In the genomic region with DNA sequence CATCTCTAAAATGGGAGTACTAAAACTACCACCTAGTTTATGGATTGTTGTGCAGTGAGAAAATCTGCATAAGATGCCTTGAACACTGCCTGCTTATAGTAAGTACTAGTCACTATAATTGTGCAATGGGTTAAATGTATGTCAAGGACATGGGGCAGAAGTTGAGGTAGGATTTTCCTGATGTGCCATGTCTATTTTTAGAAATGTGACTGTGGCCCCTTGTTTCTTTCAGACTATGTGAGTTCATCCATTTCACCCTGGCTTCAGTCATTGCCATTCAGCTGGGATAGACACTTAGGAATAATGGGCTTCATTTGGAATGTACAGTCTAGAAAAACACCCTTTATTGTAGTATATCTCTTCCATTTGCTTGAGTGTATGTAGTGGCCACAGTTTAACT, we compare ENCODE assay signal across 2 cellular contexts.
TF ChIP-seq lines count a peak whose summit lies in the region.

No MANE protein-coding gene starts in this region.

TF ChIP-seq in HepG2, 621 proteins besides CTCF, POLR2A, EP300 and RAD21:
- TF ChIP-seq CEBPB (IDR thresholded peaks at IDR 0.05; ENCODE audit: borderline replicate concordance, low read depth, low read length) = 0 out of 2 replicates have a peak, but pooled peaks have one; percentile 16
- no peak for TF ChIP-seq ZMYM2 (CRISPR knock-in tag; IDR thresholded peaks at IDR 0.05)
- no peak for TF ChIP-seq SCMH1 (CRISPR knock-in tag; IDR thresholded peaks at IDR 0.05; ENCODE audit: borderline replicate concordance)
- no peak for TF ChIP-seq NONO (IDR thresholded peaks at IDR 0.05)
- no peak for TF ChIP-seq NONO (CRISPR knock-in tag; conservative IDR thresholded peaks at IDR 0.05)

TF ChIP-seq in IMR-90, 13 proteins besides CTCF, POLR2A, EP300 and RAD21:
- no peak for TF ChIP-seq SMC3 (IDR thresholded peaks at IDR 0.05; ENCODE audit: low read depth, low read length)
- TF ChIP-seq, protein P1, sequence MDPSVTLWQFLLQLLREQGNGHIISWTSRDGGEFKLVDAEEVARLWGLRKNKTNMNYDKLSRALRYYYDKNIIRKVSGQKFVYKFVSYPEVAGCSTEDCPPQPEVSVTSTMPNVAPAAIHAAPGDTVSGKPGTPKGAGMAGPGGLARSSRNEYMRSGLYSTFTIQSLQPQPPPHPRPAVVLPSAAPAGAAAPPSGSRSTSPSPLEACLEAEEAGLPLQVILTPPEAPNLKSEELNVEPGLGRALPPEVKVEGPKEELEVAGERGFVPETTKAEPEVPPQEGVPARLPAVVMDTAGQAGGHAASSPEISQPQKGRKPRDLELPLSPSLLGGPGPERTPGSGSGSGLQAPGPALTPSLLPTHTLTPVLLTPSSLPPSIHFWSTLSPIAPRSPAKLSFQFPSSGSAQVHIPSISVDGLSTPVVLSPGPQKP (IDR thresholded peaks at IDR 0.05; ENCODE audit: borderline replicate concordance, low read depth, low read length) = no peak
- no peak for TF ChIP-seq MAZ (IDR thresholded peaks at IDR 0.05; ENCODE audit: borderline replicate concordance, low read depth, low read length)
- no peak for TF ChIP-seq RFX5 (IDR thresholded peaks at IDR 0.05; ENCODE audit: low read depth, low read length)
- peak; percentile 85 for TF ChIP-seq CEBPB (IDR thresholded peaks at IDR 0.05; ENCODE audit: low read depth, low read length)
TF ChIP-seq in IMR-90: peak in this region for 1.
